ENCODE assay signal across 21 cellular contexts in genomic region chr10:131584286-131584685, GRCh38.
"Had no signal": no experiment of that assay in that cellular context is flagged by ENCODE, and none has a peak within 500 bp of the region (broad histone marks: within the 10 kb centered on the region; RNA-seq: fewer than 3 reads in every experiment).

No MANE protein-coding gene starts in this region.

- H3K27ac ChIP-seq: dorsolateral prefrontal cortex, gastrocnemius medialis, heart right ventricle, neutrophil, suprapubic skin, thyroid gland, uterus had no signal

- H3K36me3 ChIP-seq: gastrocnemius medialis, heart right ventricle, neutrophil, suprapubic skin, thyroid gland, uterus had no signal

- H3K27me3 ChIP-seq: gastrocnemius medialis, neutrophil, suprapubic skin, thyroid gland, uterus had no signal

- H3K4me1 ChIP-seq: gastrocnemius medialis, heart right ventricle, suprapubic skin, thyroid gland, uterus had no signal

- DNase-seq: cortex of kidney; effector memory CD4-positive, alpha-beta T cell; gastrocnemius medialis; heart right ventricle; hypothalamus; kidney glomerular epithelial cell; mesendoderm; naive thymus-derived CD4-positive, alpha-beta T cell; nephron progenitor cell; stimulated activated CD4-positive, alpha-beta T cell treated with anti-CD3 and anti-CD28 coated beads, Interleukin-2, amount 100 ng/mL, for 48 hours; stimulated activated naive CD4-positive, alpha-beta T cell treated with Interleukin-2 at 50 U/mL for 16 hours; thyroid gland; uterus had no signal

- H3K4me3 ChIP-seq: dorsolateral prefrontal cortex, gastrocnemius medialis, heart right ventricle, smooth muscle cell, suprapubic skin, thyroid gland, uterus had no signal

- ATAC-seq: esophagus mucosa; gastrocnemius medialis; heart right ventricle; left lobe of liver; naive thymus-derived CD4-positive, alpha-beta T cell had no signal

- H3K9me3 ChIP-seq: gastrocnemius medialis, heart right ventricle, neutrophil, suprapubic skin, thyroid gland, uterus had no signal

- FAIRE-seq: endometrium, islet of Langerhans had no signal
